15 cellular contexts compared by ENCODE assay signal in genomic region chr2:53131416-53131815, GRCh38.
DNase-seq lines count a peak whose midpoint lies in the region; ATAC-seq and TF ChIP-seq lines count a peak whose summit lies in the region.
"Had no signal": no experiment of that assay in that cellular context is flagged by ENCODE, and none has a peak within 500 bp of the region (broad histone marks: within the 10 kb centered on the region; RNA-seq: fewer than 3 reads in every experiment).

No MANE protein-coding gene starts in this region.

- peak overlapping the region; percentile 73; the same call in 1 of the 2 replicates for H2BK20ac ChIP-seq in IMR-90 (ENCODE audit: low read depth, low read length)

- peak; percentile 30 for DNase-seq in AG10803 (ENCODE audit: low read depth)
- peak; percentile 57 for DNase-seq in IMR-90
- DNase-seq in astrocyte of the hippocampus (ENCODE audit: low read depth, low spot score), result peak; percentile 62
- DNase-seq in kidney glomerular epithelial cell (lab: John Stamatoyannopoulos, UW), result peak; percentile 73
- DNase-seq in HuH-7 (ENCODE audit: low spot score), result no peak
- DNase-seq in stimulated activated naive CD8-positive, alpha-beta T cell treated with anti-CD3 and anti-CD28 coated beads, Interleukin-15, amount 100 ng/mL, for 72 hours, result no peak
- DNase-seq: activated CD4-positive, CD25-positive, alpha-beta regulatory T cell; activated CD8-positive, alpha-beta memory T cell treated with anti-CD3 and anti-CD28 coated beads, Interleukin-2, amount 50 U/mL, for 4 hours; activated naive CD4-positive, alpha-beta T cell treated with anti-CD3 and anti-CD28 coated beads, Interleukin-2, amount 50 U/mL, for 16 hours; mucosa of descending colon; NCI-H2081 treated with DMSO at 0.1 percent for 48 hours; upper lobe of left lung had no signal

- dilution Hi-C loops in IMR-90 (cut with HindIII; ENCODE audit: low sequenced_read_pairs, unreplicated experiment), result no loop called here

- no peaks in the 10 kb centered on the region for H3K27me3 Mint-ChIP-seq in stimulated activated naive CD8-positive, alpha-beta T cell treated with anti-CD3 and anti-CD28 coated beads, Interleukin-15, amount 100 ng/mL, for 72 hours

- H2BK15ac ChIP-seq in IMR-90 (ENCODE audit: low read depth, low read length), result peak overlapping the region; percentile 68; the same call in 1 of the 3 replicates

- H2BK120ac ChIP-seq in IMR-90 (ENCODE audit: low read depth, low read length), result peak overlapping the region; percentile 89

- H4K91ac ChIP-seq in IMR-90 (ENCODE audit: insufficient read depth, low read depth, low read length), result peak overlapping the region; percentile 21; the same call in 1 of the 2 replicates

- H2BK5ac ChIP-seq in IMR-90 (ENCODE audit: low read depth, low read length, poor library complexity, severe bottlenecking), result no peak overlapping the region

- H3K4ac ChIP-seq in IMR-90 (ENCODE audit: low read depth, low read length), result peak overlapping the region; percentile 60; the same call in 1 of the 2 replicates

- H4K5ac ChIP-seq in IMR-90 (ENCODE audit: low read depth, low read length), result no peak overlapping the region; the same call in 1 of the 2 replicates

- no peak overlapping the region for H2AFZ ChIP-seq in IMR-90 (replicated peaks; ENCODE audit: low read length, poor library complexity)

- peak overlapping the region in 1 of 2 experiments; percentile 83; a peak in 2 of 4 replicates for H4K8ac ChIP-seq in IMR-90 (ENCODE audit: low read depth in 2 of 2, low read length in 2 of 2)

- POLR2A ChIA-PET in IMR-90 (lab: Charles Lee; ENCODE audit: unreplicated experiment), result no interaction called here

- no peak for TF ChIP-seq RAD21 in IMR-90 (IDR thresholded peaks at IDR 0.05; ENCODE audit: low read length)

- intact Hi-C loops in IMR-90 (cut with micrococcal nuclease), result no loop called here

- H3K4me3 ChIP-seq in AG10803 (ENCODE audit: low read length), result no peak overlapping the region
- no peak overlapping the region for H3K4me3 ChIP-seq in IMR-90 (ENCODE audit: insufficient read depth, low read depth, low read length)
- H3K4me3 ChIP-seq: coronary artery, mucosa of descending colon, upper lobe of left lung had no signal

- H3K14ac ChIP-seq in IMR-90 (replicated peaks; ENCODE audit: low read depth, low read length), result peak overlapping the region; percentile 68

- H3K9ac ChIP-seq in IMR-90 (ENCODE audit: low read depth, low read length), result no peak overlapping the region

- H3K9me1 ChIP-seq in IMR-90 (ENCODE audit: insufficient read depth, low read length), result no peaks in the 10 kb centered on the region

- CTCF ChIA-PET in IMR-90 (lab: Yijun Ruan, JAX), result no interaction called here

- no TSS peak for BruUV-seq in IMR-90 (replicated peaks; lab: Mats Ljungman, UMichigan)

- in situ Hi-C loops in IMR-90 (cut with MboI; ENCODE audit: low sequenced_read_pairs), result no loop called here

- no peaks in the 10 kb centered on the region for H3K27me3 ChIP-seq in IMR-90 (ENCODE audit: control insufficient read depth, insufficient read depth, low read length)
- H3K27me3 ChIP-seq: upper lobe of left lung had no signal

- H3K4me3 Mint-ChIP-seq in stimulated activated naive CD8-positive, alpha-beta T cell treated with anti-CD3 and anti-CD28 coated beads, Interleukin-15, amount 100 ng/mL, for 72 hours, result no peak overlapping the region

- H3K79me1 ChIP-seq in IMR-90 (ENCODE audit: low read depth in 1 of 2, low read length in 2 of 2), result no peaks in the 10 kb centered on the region

- no peaks in the 10 kb centered on the region for H3K36me3 ChIP-seq in IMR-90 (ENCODE audit: control insufficient read depth, insufficient read depth, low read length)
- H3K36me3 ChIP-seq: upper lobe of left lung had no signal

- H3K18ac ChIP-seq in IMR-90 (ENCODE audit: low read depth, low read length), result peak overlapping the region; percentile 65; the same call in 1 of the 2 replicates

- ATAC-seq in IMR-90 (ENCODE audit: low read depth) (peak; percentile 44; the same call in 1 of the 2 replicates), HG02678 (IDR thresholded peaks at IDR 0.05; ENCODE audit: unreplicated experiment) (no peak), GM18519 (IDR thresholded peaks at IDR 0.05; ENCODE audit: low FRiP score, unreplicated experiment) (no peak)
- ATAC-seq in stimulated activated naive CD8-positive, alpha-beta T cell treated with anti-CD3 and anti-CD28 coated beads, Interleukin-15, amount 100 ng/mL, for 72 hours, result no peak
- ATAC-seq: mucosa of descending colon had no signal

- peak overlapping the region; percentile 33; the same call in 1 of the 2 replicates for H2AK5ac ChIP-seq in IMR-90 (ENCODE audit: low read depth, low read length)

- no peak for TF ChIP-seq POLR2A in IMR-90 (IDR thresholded peaks at IDR 0.05; ENCODE audit: low read depth, low read length)

- H3K9me3 Mint-ChIP-seq in stimulated activated naive CD8-positive, alpha-beta T cell treated with anti-CD3 and anti-CD28 coated beads, Interleukin-15, amount 100 ng/mL, for 72 hours, result no peaks in the 10 kb centered on the region

- no peak overlapping the region; the same call in 1 of the 2 replicates for H3K56ac ChIP-seq in IMR-90 (ENCODE audit: extremely low read depth, insufficient read depth, low read length)

- no peaks in the 10 kb centered on the region for H4K20me1 ChIP-seq in IMR-90 (ENCODE audit: insufficient read depth, low read length)

- H3K4me1 Mint-ChIP-seq in stimulated activated naive CD8-positive, alpha-beta T cell treated with anti-CD3 and anti-CD28 coated beads, Interleukin-15, amount 100 ng/mL, for 72 hours, result no peaks in the 10 kb centered on the region

- peak overlapping the region; percentile 44; the same call in 1 of the 2 replicates for H3K4me2 ChIP-seq in IMR-90 (ENCODE audit: low read depth, low read length)

- H3K23ac ChIP-seq in IMR-90 (ENCODE audit: low read depth, low read length), result 0 out of 2 replicates have a peak overlapping the region, but pooled peaks have one; percentile 38

- peaks cover 3% of the 10 kb centered on the region; the same call in 1 of the 2 replicates for H3K4me1 ChIP-seq in IMR-90 (ENCODE audit: control insufficient read depth, insufficient read depth, low read length)
- H3K4me1 ChIP-seq: upper lobe of left lung had no signal

- H2AK9ac ChIP-seq in IMR-90 (replicated peaks; ENCODE audit: low read depth, low read length, poor library complexity), result no peak overlapping the region

- no peaks in the 10 kb centered on the region for H3K9me3 ChIP-seq in IMR-90 (ENCODE audit: control insufficient read depth, insufficient read depth, low read length)
- H3K9me3 ChIP-seq: mucosa of descending colon, upper lobe of left lung had no signal

- no CpG with 5 or more reads among the region's 1 CpG for WGBS in IMR-90 (ENCODE audit: extremely low coverage in 2 of 2, insufficient read length in 1 of 2), 2 experiments

- TF ChIP-seq CTCF in AG10803 (conservative IDR thresholded peaks at IDR 0.05; ENCODE audit: low read length), result no peak
- no peak for TF ChIP-seq CTCF in IMR-90 (conservative IDR thresholded peaks at IDR 0.05; ENCODE audit: low read depth, low read length)

- no peak overlapping the region for H3K27ac ChIP-seq in IMR-90 (ENCODE audit: insufficient read depth, low read length)
- H3K27ac ChIP-seq: coronary artery, upper lobe of left lung had no signal

- H3K27ac Mint-ChIP-seq in stimulated activated naive CD8-positive, alpha-beta T cell treated with anti-CD3 and anti-CD28 coated beads, Interleukin-15, amount 100 ng/mL, for 72 hours, result no peak overlapping the region

TF ChIP-seq in IMR-90, 13 proteins besides CTCF, POLR2A, EP300 and RAD21:
- TF ChIP-seq NFE2L2 (IDR thresholded peaks at IDR 0.05; ENCODE audit: low read depth, low read length), result no peak
- no peak for TF ChIP-seq CHD1 (IDR thresholded peaks at IDR 0.05; ENCODE audit: low read depth, low read length)
- TF ChIP-seq MAZ (IDR thresholded peaks at IDR 0.05; ENCODE audit: borderline replicate concordance, low read depth, low read length), result no peak
- no peak for TF ChIP-seq MAFK (IDR thresholded peaks at IDR 0.05; ENCODE audit: low read depth, low read length)
- TF ChIP-seq BHLHE40 (IDR thresholded peaks at IDR 0.05; ENCODE audit: low read depth, low read length), result no peak
- no peak for TF ChIP-seq MXI1 (IDR thresholded peaks at IDR 0.05; ENCODE audit: borderline replicate concordance, low read depth, low read length)
- TF ChIP-seq SMC3 (IDR thresholded peaks at IDR 0.05; ENCODE audit: low read depth, low read length), result no peak
- no peak for TF ChIP-seq USF2 (IDR thresholded peaks at IDR 0.05; ENCODE audit: low read depth, low read length)
- no peak for TF ChIP-seq ELK1 (IDR thresholded peaks at IDR 0.05; ENCODE audit: borderline replicate concordance, low read depth, low read length)
- no peak for TF ChIP-seq RFX5 (IDR thresholded peaks at IDR 0.05; ENCODE audit: low read depth, low read length)
- TF ChIP-seq RCOR1 (IDR thresholded peaks at IDR 0.05; ENCODE audit: insufficient replicate concordance, low read length), result no peak
- no peak for TF ChIP-seq FOS (IDR thresholded peaks at IDR 0.05; ENCODE audit: low read depth, low read length)

Comparison
In these comparisons a context has a peak if more than half of its experiments do, and no peak if none do; other contexts are left out.
1. DNase-seq: peak in AG10803 (single experiment), IMR-90 (single experiment), astrocyte of the hippocampus (single experiment) and kidney glomerular epithelial cell (single experiment); none in HuH-7 (single experiment) and stimulated activated naive CD8-positive, alpha-beta T cell treated with anti-CD3 and anti-CD28 coated beads, Interleukin-15, amount 100 ng/mL, for 72 hours (0 of 2).